Comparison of ENCODE assay signal across 1 cellular context in genomic region chr21:44549525-44550211, GRCh38.
TF ChIP-seq lines count a peak whose summit lies in the region.

No MANE protein-coding gene starts in this region.

TF ChIP-seq in GM23338, 12 proteins besides CTCF, POLR2A, EP300 and RAD21:
- TF ChIP-seq EZH2 (IDR thresholded peaks at IDR 0.05; ENCODE audit: low read depth, unreplicated experiment) (no peak), ETS1 (IDR thresholded peaks at IDR 0.05) (no peak), EZH2phosphoT487 (IDR thresholded peaks at IDR 0.05; ENCODE audit: unreplicated experiment) (no peak), POLR2AphosphoS5 (IDR thresholded peaks at IDR 0.05; ENCODE audit: low read depth) (no peak), ZNF331 (CRISPR knock-in tag; IDR thresholded peaks at IDR 0.05; ENCODE audit: low read depth) (no peak), NANOG (IDR thresholded peaks at IDR 0.05; ENCODE audit: borderline replicate concordance) (no peak), ZNF114 (CRISPR knock-in tag; IDR thresholded peaks at IDR 0.05) (no peak), STAT1 (IDR thresholded peaks at IDR 0.05; ENCODE audit: unreplicated experiment) (no peak), JUNB (IDR thresholded peaks at IDR 0.05; ENCODE audit: unreplicated experiment) (no peak), CREB1 (CRISPR knock-in tag; IDR thresholded peaks at IDR 0.05; ENCODE audit: low read depth) (no peak)
- TF ChIP-seq, protein P1, sequence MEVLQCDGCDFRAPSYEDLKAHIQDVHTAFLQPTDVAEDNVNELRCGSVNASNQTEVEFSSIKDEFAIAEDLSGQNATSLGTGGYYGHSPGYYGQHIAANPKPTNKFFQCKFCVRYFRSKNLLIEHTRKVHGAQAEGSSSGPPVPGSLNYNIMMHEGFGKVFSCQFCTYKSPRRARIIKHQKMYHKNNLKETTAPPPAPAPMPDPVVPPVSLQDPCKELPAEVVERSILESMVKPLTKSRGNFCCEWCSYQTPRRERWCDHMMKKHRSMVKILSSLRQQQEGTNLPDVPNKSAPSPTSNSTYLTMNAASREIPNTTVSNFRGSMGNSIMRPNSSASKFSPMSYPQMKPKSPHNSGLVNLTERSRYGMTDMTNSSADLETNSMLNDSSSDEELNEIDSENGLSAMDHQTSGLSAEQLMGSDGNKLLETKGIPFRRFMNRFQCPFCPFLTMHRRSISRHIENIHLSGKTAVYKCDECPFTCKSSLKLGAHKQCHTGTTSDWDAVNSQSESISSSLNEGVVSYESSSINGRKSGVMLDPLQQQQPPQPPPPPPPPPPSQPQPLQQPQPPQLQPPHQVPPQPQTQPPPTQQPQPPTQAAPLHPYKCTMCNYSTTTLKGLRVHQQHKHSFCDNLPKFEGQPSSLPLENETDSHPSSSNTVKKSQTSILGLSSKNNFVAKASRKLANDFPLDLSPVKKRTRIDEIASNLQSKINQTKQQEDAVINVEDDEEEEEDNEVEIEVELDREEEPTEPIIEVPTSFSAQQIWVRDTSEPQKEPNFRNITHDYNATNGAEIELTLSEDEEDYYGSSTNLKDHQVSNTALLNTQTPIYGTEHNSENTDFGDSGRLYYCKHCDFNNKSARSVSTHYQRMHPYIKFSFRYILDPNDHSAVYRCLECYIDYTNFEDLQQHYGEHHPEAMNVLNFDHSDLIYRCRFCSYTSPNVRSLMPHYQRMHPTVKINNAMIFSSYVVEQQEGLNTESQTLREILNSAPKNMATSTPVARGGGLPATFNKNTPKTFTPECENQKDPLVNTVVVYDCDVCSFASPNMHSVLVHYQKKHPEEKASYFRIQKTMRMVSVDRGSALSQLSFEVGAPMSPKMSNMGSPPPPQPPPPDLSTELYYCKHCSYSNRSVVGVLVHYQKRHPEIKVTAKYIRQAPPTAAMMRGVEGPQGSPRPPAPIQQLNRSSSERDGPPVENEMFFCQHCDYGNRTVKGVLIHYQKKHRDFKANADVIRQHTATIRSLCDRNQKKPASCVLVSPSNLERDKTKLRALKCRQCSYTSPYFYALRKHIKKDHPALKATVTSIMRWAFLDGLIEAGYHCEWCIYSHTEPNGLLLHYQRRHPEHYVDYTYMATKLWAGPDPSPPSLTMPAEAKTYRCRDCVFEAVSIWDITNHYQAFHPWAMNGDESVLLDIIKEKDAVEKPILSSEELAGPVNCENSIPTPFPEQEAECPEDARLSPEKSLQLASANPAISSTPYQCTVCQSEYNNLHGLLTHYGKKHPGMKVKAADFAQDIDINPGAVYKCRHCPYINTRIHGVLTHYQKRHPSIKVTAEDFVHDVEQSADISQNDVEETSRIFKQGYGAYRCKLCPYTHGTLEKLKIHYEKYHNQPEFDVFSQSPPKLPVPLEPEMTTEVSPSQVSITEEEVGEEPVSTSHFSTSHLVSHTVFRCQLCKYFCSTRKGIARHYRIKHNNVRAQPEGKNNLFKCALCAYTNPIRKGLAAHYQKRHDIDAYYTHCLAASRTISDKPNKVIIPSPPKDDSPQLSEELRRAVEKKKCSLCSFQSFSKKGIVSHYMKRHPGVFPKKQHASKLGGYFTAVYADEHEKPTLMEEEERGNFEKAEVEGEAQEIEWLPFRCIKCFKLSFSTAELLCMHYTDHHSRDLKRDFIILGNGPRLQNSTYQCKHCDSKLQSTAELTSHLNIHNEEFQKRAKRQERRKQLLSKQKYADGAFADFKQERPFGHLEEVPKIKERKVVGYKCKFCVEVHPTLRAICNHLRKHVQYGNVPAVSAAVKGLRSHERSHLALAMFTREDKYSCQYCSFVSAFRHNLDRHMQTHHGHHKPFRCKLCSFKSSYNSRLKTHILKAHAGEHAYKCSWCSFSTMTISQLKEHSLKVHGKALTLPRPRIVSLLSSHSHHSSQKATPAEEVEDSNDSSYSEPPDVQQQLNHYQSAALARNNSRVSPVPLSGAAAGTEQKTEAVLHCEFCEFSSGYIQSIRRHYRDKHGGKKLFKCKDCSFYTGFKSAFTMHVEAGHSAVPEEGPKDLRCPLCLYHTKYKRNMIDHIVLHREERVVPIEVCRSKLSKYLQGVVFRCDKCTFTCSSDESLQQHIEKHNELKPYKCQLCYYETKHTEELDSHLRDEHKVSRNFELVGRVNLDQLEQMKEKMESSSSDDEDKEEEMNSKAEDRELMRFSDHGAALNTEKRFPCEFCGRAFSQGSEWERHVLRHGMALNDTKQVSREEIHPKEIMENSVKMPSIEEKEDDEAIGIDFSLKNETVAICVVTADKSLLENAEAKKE (CRISPR knock-in tag; IDR thresholded peaks at IDR 0.05), result no peak
- TF ChIP-seq, protein P2, sequence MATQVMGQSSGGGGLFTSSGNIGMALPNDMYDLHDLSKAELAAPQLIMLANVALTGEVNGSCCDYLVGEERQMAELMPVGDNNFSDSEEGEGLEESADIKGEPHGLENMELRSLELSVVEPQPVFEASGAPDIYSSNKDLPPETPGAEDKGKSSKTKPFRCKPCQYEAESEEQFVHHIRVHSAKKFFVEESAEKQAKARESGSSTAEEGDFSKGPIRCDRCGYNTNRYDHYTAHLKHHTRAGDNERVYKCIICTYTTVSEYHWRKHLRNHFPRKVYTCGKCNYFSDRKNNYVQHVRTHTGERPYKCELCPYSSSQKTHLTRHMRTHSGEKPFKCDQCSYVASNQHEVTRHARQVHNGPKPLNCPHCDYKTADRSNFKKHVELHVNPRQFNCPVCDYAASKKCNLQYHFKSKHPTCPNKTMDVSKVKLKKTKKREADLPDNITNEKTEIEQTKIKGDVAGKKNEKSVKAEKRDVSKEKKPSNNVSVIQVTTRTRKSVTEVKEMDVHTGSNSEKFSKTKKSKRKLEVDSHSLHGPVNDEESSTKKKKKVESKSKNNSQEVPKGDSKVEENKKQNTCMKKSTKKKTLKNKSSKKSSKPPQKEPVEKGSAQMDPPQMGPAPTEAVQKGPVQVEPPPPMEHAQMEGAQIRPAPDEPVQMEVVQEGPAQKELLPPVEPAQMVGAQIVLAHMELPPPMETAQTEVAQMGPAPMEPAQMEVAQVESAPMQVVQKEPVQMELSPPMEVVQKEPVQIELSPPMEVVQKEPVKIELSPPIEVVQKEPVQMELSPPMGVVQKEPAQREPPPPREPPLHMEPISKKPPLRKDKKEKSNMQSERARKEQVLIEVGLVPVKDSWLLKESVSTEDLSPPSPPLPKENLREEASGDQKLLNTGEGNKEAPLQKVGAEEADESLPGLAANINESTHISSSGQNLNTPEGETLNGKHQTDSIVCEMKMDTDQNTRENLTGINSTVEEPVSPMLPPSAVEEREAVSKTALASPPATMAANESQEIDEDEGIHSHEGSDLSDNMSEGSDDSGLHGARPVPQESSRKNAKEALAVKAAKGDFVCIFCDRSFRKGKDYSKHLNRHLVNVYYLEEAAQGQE (IDR thresholded peaks at IDR 0.05; ENCODE audit: unreplicated experiment), result no peak
